In the genomic region with DNA sequence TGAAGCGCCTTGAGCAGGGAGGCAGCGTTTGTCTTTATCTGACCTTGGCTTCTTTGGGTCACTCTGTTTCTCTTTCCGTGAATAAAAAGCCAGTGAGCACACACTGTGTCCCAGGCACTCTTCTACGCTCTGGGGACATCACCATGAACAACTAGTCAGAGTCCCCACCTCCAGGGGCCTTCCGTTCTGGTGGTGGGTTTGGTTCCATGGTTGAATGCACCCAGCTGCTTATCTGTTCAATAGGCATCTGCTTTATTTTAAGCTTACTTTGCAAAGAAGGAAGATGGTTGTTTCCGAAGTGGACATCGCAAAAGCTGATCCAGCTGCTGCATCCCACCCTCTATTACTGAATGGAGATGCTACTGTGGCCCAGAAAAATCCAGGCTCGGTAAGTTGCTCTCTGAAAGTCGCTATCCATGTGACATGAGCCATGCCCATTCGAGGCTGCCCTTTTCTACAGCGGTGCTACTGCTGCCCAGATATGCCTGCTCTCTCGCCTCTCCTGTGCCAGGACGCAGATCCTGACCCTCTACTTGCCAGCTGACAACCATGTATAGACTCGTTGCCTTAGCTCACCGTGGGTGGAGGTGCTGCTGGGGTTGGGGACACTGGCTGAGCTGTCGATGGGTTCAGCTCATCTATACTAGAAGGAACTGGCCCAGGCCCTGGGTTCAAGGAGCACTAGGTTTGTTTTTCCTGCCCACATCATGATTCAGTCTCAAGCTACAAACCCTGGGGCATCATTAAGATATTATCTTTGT, we compare ENCODE assay signal across 12 cellular contexts. TPM values are rescaled to one million over a fixed set of nuclear protein-coding genes. Genes with fewer than 3 reads are reported as not detected.
DNase-seq lines count a peak whose midpoint lies in the region; ATAC-seq and TF ChIP-seq lines count a peak whose summit lies in the region.
"Had no signal": no experiment of that assay in that cellular context is flagged by ENCODE, and none has a peak within 500 bp of the region (broad histone marks: within the 10 kb centered on the region; RNA-seq: fewer than 3 reads in every experiment).

No MANE protein-coding gene starts in this region.

- TF ChIP-seq POLR2A in GM18505 (IDR thresholded peaks at IDR 0.05; ENCODE audit: borderline replicate concordance, extremely low read depth, insufficient read depth, insufficient read length): peak; percentile 34

- no peak overlapping the region for H3K4me3 ChIP-seq in colonic mucosa
- H3K4me3 ChIP-seq in H7 (ENCODE audit: insufficient read depth, low read depth, low read length): no peak overlapping the region
- H3K4me3 ChIP-seq: breast epithelium had no signal

- ATAC-seq in GM18505 (IDR thresholded peaks at IDR 0.05; ENCODE audit: unreplicated experiment): peak; percentile 71
- ATAC-seq in GM19452 (IDR thresholded peaks at IDR 0.05; ENCODE audit: unreplicated experiment): peak; percentile 78
- peak; percentile 72 for ATAC-seq in HG03039 (IDR thresholded peaks at IDR 0.05; ENCODE audit: unreplicated experiment)
- ATAC-seq: HCT116; stimulated activated naive CD8-positive, alpha-beta T cell treated with anti-CD3 and anti-CD28 coated beads, Interleukin-15, Interleukin-2, amounts not matched to agents 100 U/mL and 50 U/mL, for 24 hours had no signal

- no peak for TF ChIP-seq CTCF in colonic mucosa (IDR thresholded peaks at IDR 0.05)

- DNase-seq in colonic mucosa (no peak), hypothalamus (lab: John Stamatoyannopoulos, UW) (no peak), occipital lobe (lab: John Stamatoyannopoulos, UW) (no peak), NCI-H345 (lab: John Stamatoyannopoulos, UW) (no peak), H7 (no peak)
- DNase-seq: NCI-H1092; stimulated activated naive CD8-positive, alpha-beta T cell treated with anti-CD3 and anti-CD28 coated beads, Interleukin-15, Interleukin-2, amounts not matched to agents 100 U/mL and 50 U/mL, for 24 hours had no signal

- intact Hi-C loops in colonic mucosa (cut with DNase I): no loop called here

- H3K27ac ChIP-seq in colonic mucosa: peak overlapping the region; percentile 45
- H3K27ac ChIP-seq: breast epithelium had no signal

- H3K27me3 ChIP-seq in colonic mucosa (no peaks in the 10 kb centered on the region), H7 (ENCODE audit: control insufficient read depth, insufficient read depth, low read length) (peaks cover 7% of the 10 kb centered on the region)
- H3K27me3 ChIP-seq: breast epithelium had no signal

- no peak overlapping the region for H3K9ac ChIP-seq in colonic mucosa (ENCODE audit: low read depth in 2 of 2, low read length in 2 of 2)

- no peaks in the 10 kb centered on the region for H3K4me1 ChIP-seq in colonic mucosa
- H3K4me1 ChIP-seq: breast epithelium had no signal

- no peaks in the 10 kb centered on the region for H3K36me3 ChIP-seq in colonic mucosa
- H3K36me3 ChIP-seq in H7 (replicated peaks; ENCODE audit: control insufficient read depth, insufficient read depth, low read length): no peaks in the 10 kb centered on the region

- H3K9me3 ChIP-seq in colonic mucosa: no peaks in the 10 kb centered on the region

RNA-seq across cellular contexts. Expression of a gene that starts 5.9 kb away (rescaled TPM):
- 10 to 100 TPM in 1 of 2 donors, 1 to 10 TPM in 1; 7.3 to 17.7 TPM for total RNA-seq in colonic mucosa
- 12.2 TPM for total RNA-seq in occipital lobe
- 1.6 and 3.9 TPM in 2 replicates for total RNA-seq in H7 (2014; rRNA removed; shearing (Covaris generic))
